25 cellular contexts compared by ENCODE assay signal in the genomic region with DNA sequence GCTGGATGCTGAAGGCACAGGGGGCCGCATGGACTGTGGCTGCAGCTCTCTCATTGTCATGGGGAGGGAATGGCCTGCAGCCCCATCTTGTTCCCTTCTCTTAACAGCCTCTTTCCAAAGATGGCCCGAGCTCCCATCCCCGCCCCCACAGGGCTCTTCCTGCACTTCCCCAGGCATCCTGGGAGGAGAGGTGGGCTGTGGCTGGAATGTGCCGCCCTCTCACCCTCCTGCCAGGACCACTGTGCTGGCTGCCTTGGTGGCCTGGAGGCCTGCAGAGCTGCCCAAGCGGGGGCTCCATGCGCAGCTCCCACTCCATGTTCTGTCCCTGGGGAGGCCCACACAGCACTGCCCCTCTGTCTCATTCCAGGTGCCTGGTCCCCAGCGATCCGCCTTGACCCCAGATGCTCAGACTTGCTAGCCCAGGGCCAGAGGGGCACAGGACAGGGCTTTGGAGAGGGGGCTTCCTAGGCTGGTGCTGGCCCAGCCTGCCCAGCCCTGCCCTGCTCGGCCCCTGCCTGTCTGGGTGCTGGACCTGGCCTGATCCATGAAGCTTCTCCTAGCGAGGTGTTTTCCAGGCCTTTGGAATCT. TPM values are rescaled to one million over a fixed set of nuclear protein-coding genes. Genes with fewer than 3 reads are reported as not detected.
DNase-seq lines count a peak whose midpoint lies in the region; ATAC-seq, FAIRE-seq and TF ChIP-seq lines count a peak whose summit lies in the region.
"Had no signal": no experiment of that assay in that cellular context is flagged by ENCODE, and none has a peak within 500 bp of the region (broad histone marks: within the 10 kb centered on the region; RNA-seq: fewer than 3 reads in every experiment).

No MANE protein-coding gene starts in this region.

- H3K4me2 ChIP-seq in mammary epithelial cell (ENCODE audit: insufficient read depth, low read depth, low read length): peak overlapping the region; percentile 36

- peaks cover 13% of the 10 kb centered on the region for H3K79me2 ChIP-seq in mammary epithelial cell (ENCODE audit: insufficient read depth, low read length)

- TF ChIP-seq POLR2A in right lobe of liver (IDR thresholded peaks at IDR 0.05) (no peak), thyroid gland (IDR thresholded peaks at IDR 0.05) (no peak)

- TF ChIP-seq CTCF in left ventricle myocardium inferior (IDR thresholded peaks at IDR 0.05; ENCODE audit: borderline replicate concordance) (no peak), heart right ventricle (IDR thresholded peaks at IDR 0.05) (no peak), mammary epithelial cell (conservative IDR thresholded peaks at IDR 0.05 in 1 of 2, IDR thresholded peaks at IDR 0.05 in 1 of 2; ENCODE audit: extremely low read depth in 1 of 2, insufficient read depth in 1 of 2, low read depth in 1 of 2, low read length in 2 of 2) (no peak), right lobe of liver (IDR thresholded peaks at IDR 0.05) (no peak), thyroid gland (IDR thresholded peaks at IDR 0.05) (no peak), pancreas (IDR thresholded peaks at IDR 0.05) (no peak)

- H3K4me1 ChIP-seq in left ventricle myocardium inferior (peaks cover 36% of the 10 kb centered on the region), heart right ventricle (peaks cover 17 to 36% (median 27%) of the 10 kb centered on the region in 9 donors), mammary epithelial cell (ENCODE audit: insufficient read depth, low read length) (peaks cover 26% of the 10 kb centered on the region), right lobe of liver (peaks cover 0 to 41% (median 5%) of the 10 kb centered on the region in 4 donors), thyroid gland (peaks cover 33 to 40% of the 10 kb centered on the region in 2 donors), pancreas (peaks cover 12 to 19% (median 15%) of the 10 kb centered on the region in 3 donors)

- H4K20me1 ChIP-seq in mammary epithelial cell (ENCODE audit: insufficient read depth, low read length): no peaks in the 10 kb centered on the region

- no peak for FAIRE-seq in pancreas (lab: Jason Lieb, UNC)
- FAIRE-seq: G401.6, RCC 7860 had no signal

- in situ Hi-C loops in mammary epithelial cell (cut with MboI; ENCODE audit: low sequenced_read_pairs in 2 of 2): no loop called here

- no peaks in the 10 kb centered on the region for H3K36me3 ChIP-seq in left ventricle myocardium inferior
- no peaks in the 10 kb centered on the region for H3K36me3 ChIP-seq in heart right ventricle
- H3K36me3 ChIP-seq in mammary epithelial cell (ENCODE audit: insufficient read depth, low read length): no peaks in the 10 kb centered on the region
- no peaks in the 10 kb centered on the region for H3K36me3 ChIP-seq in right lobe of liver
- H3K36me3 ChIP-seq in thyroid gland: no peaks in the 10 kb centered on the region
- no peaks in the 10 kb centered on the region for H3K36me3 ChIP-seq in pancreas
- H3K36me3 ChIP-seq: cardiac muscle cell, gastroesophageal sphincter, MG63, sigmoid colon, SJSA1 had no signal

- CTCF ChIA-PET in mammary epithelial cell (lab: Charles Lee; ENCODE audit: low non-redundant PET): no interaction called here

- H3K27ac ChIP-seq in left ventricle myocardium inferior (replicated peaks) (no peak overlapping the region), heart right ventricle (no peak overlapping the region), mammary epithelial cell (ENCODE audit: insufficient read depth, low read depth, low read length) (no peak overlapping the region), right lobe of liver (peak overlapping the region in 2 of 3 donors; percentile 24 to 43), thyroid gland (peak overlapping the region; percentile 46 to 80 (median 49)), pancreas (peak overlapping the region in 2 of 4 donors; percentile 4 to 25)
- H3K27ac ChIP-seq: cardiac muscle cell, gastroesophageal sphincter, sigmoid colon, SJSA1 had no signal

- ATAC-seq in heart right ventricle: no peak
- ATAC-seq in right lobe of liver: no peak
- no peak for ATAC-seq in pancreas
- ATAC-seq: gastroesophageal sphincter had no signal

- no TSS peak for BruUV-seq in mammary epithelial cell (replicated peaks; lab: Mats Ljungman, UMichigan)

- 76 to 79% methylated on average over 10 of the region's 10 CpGs for WGBS in heart right ventricle, 2 donors
- 76% methylated on average over 8 of the region's 10 CpGs for WGBS in mammary epithelial cell (ENCODE audit: low coverage, missing lambda C conversion rate)
- WGBS in right lobe of liver (ENCODE audit: insufficient coverage, low coverage, low lambda C conversion rate, missing lambda C conversion rate): 60% methylated on average over 1 of the region's 10 CpGs
- WGBS in thyroid gland, 2 donors: 85 to 90% methylated on average over 8 of the region's 10 CpGs
- WGBS in pancreas, 2 donors: 74 to 80% methylated on average over 9 to 10 of the region's 10 CpGs

- no peaks in the 10 kb centered on the region for H3K27me3 ChIP-seq in left ventricle myocardium inferior (ENCODE audit: low read depth)
- H3K27me3 ChIP-seq in heart right ventricle: no peaks in the 10 kb centered on the region
- no peaks in the 10 kb centered on the region for H3K27me3 ChIP-seq in mammary epithelial cell (ENCODE audit: insufficient read depth, low read length)
- H3K27me3 ChIP-seq in right lobe of liver: no peaks in the 10 kb centered on the region
- H3K27me3 ChIP-seq in thyroid gland: no peaks in the 10 kb centered on the region
- no peaks in the 10 kb centered on the region for H3K27me3 ChIP-seq in pancreas
- H3K27me3 ChIP-seq: cardiac muscle cell, gastroesophageal sphincter, MG63, sigmoid colon, SJSA1 had no signal

- dilution Hi-C loops in mammary epithelial cell (cut with HindIII; ENCODE audit: low sequenced_read_pairs): loop anchor here (5.0 kb wide), 3 partner anchors 39 to 89 kb away; no protein-coding TSS in a partner anchor

- intact Hi-C loops in left ventricle myocardium inferior (cut with micrococcal nuclease) (no loop called here), heart right ventricle (cut with DNase I) (no loop called here), mammary epithelial cell (cut with micrococcal nuclease) (no loop called here), right lobe of liver (cut with DNase I) (no loop called here), thyroid gland (cut with DNase I) (no loop called here), pancreas (cut with DNase I) (no loop called here)

- H3K4me3 ChIP-seq in left ventricle myocardium inferior: peak overlapping the region; percentile 41
- no peak overlapping the region for H3K4me3 ChIP-seq in heart right ventricle
- H3K4me3 ChIP-seq in mammary epithelial cell (replicated peaks in 1 of 3; ENCODE audit: insufficient read depth in 1 of 3, low read depth in 2 of 3, low read length in 3 of 3): no peak overlapping the region
- H3K4me3 ChIP-seq in right lobe of liver: peak overlapping the region; percentile 8 to 27 (median 19)
- H3K4me3 ChIP-seq in thyroid gland (replicated peaks in 1 of 3): peak overlapping the region in 1 of 3 donors; percentile 2
- peak overlapping the region in 1 of 4 donors; percentile 32 for H3K4me3 ChIP-seq in pancreas
- H3K4me3 ChIP-seq: cardiac muscle cell, gastroesophageal sphincter, MG63, sigmoid colon, SJSA1 had no signal

- H3K9ac ChIP-seq in mammary epithelial cell (ENCODE audit: insufficient read depth, low read length): no peak overlapping the region

- no peak overlapping the region for H2AFZ ChIP-seq in mammary epithelial cell (ENCODE audit: low read depth, low read length)

- H3K9me3 ChIP-seq in left ventricle myocardium inferior (replicated peaks): no peaks in the 10 kb centered on the region
- H3K9me3 ChIP-seq in heart right ventricle: no peaks in the 10 kb centered on the region
- no peaks in the 10 kb centered on the region for H3K9me3 ChIP-seq in mammary epithelial cell (replicated peaks; ENCODE audit: insufficient read depth, low read length)
- no peaks in the 10 kb centered on the region for H3K9me3 ChIP-seq in right lobe of liver
- H3K9me3 ChIP-seq in thyroid gland: no peaks in the 10 kb centered on the region
- H3K9me3 ChIP-seq in pancreas: no peaks in the 10 kb centered on the region
- H3K9me3 ChIP-seq: gastroesophageal sphincter, MG63, sigmoid colon, SJSA1 had no signal

- no peak for DNase-seq in left ventricle myocardium inferior
- DNase-seq in heart right ventricle: no peak
- DNase-seq in mammary epithelial cell: no peak
- DNase-seq in right lobe of liver: no peak
- DNase-seq in thyroid gland: no peak
- no peak for DNase-seq in cerebellum (ENCODE audit: low spot score)
- DNase-seq in DMS114 treated with DMSO at 0.1 percent for 48 hours (lab: John Stamatoyannopoulos, UW; ENCODE audit: unreplicated experiment): no peak
- DNase-seq in pancreas: no peak
- DNase-seq: 8988T; activated CD4-positive, alpha-beta T cell treated with anti-CD3 and anti-CD28 coated beads, Interleukin-2, amount 50 U/mL, for 48 hours; activated naive CD4-positive, alpha-beta T cell treated with anti-CD3 and anti-CD28 coated beads, Interleukin-2, amount 50 U/mL, for 16 hours; amniotic stem cell; hippocampal formation; KBM-7; MG63; NCI-H1930; NCI-H748 treated with DMSO at 0.1 percent for 48 hours; stimulated activated naive CD4-positive, alpha-beta T cell treated with Interleukin-2 at 50 U/mL for 16 hours; T-helper 1 cell had no signal

RNA-seq across cellular contexts. Expression of a gene that starts 56.6 kb away (rescaled TPM):
- total RNA-seq in left ventricle myocardium inferior: 0.96 TPM
- 1 to 10 TPM in 5 of 10 donors, under 1 TPM in 5; 0.56 to 2.5 (median 0.93) TPM for total RNA-seq in heart right ventricle
- 1 to 10 TPM in 1 of 2 donors, under 1 TPM in 1; 0.59 to 1.5 TPM for polyA plus RNA-seq in heart right ventricle
- total RNA-seq in mammary epithelial cell: 10 to 100 TPM in 1 of 2 donors, 1 to 10 TPM in 1; 3.8 to 10.5 TPM
- polyA plus RNA-seq in mammary epithelial cell: 10.5 TPM
- 2.4 TPM for polyA minus RNA-seq in mammary epithelial cell
- 10 to 100 TPM in 2 of 6 experiments, 1 to 10 TPM in 4; 3.0 to 12.4 (median 8.5) TPM for total RNA-seq in right lobe of liver
- total RNA-seq in thyroid gland: 1 to 10 TPM; 4.0 to 8.6 (median 5.9) TPM
- total RNA-seq in cerebellum: 8.0 TPM
- 1 to 10 TPM in 5 of 6 donors, under 1 TPM in 1; 0.88 to 7.4 (median 1.9) TPM for total RNA-seq in pancreas
- 1 to 10 TPM; 1.7 TPM for polyA plus RNA-seq in pancreas

Comparison
In these comparisons a context has a peak if more than half of its experiments do, and no peak if none do; other contexts are left out.
1. H3K4me3 ChIP-seq: peak in left ventricle myocardium inferior (single experiment) and right lobe of liver (3 of 3); none in heart right ventricle (0 of 10) and mammary epithelial cell (0 of 3).
2. H3K27ac ChIP-seq: peak in right lobe of liver (2 of 3) and thyroid gland (3 of 3); none in left ventricle myocardium inferior (single experiment), heart right ventricle (0 of 10) and mammary epithelial cell (single experiment).